8 cellular contexts compared by ENCODE assay signal in genomic region chr6:33634203-33634727, GRCh38. TPM values are rescaled to one million over a fixed set of nuclear protein-coding genes. Genes with fewer than 3 reads are reported as not detected.
DNase-seq lines count a peak whose midpoint lies in the region; ATAC-seq and TF ChIP-seq lines count a peak whose summit lies in the region.

No MANE protein-coding gene starts in this region.

- H3K4me3 ChIP-seq in DND-41 (ENCODE audit: low read depth in 1 of 2, low read length in 2 of 2): peak overlapping the region; percentile 15 to 74; a peak in 3 of 4 replicates
- H3K4me3 ChIP-seq in PC-3 (ENCODE audit: low read length): peak overlapping the region; percentile 54; the same call in 1 of the 2 replicates
- H3K4me3 ChIP-seq in esophagus squamous epithelium: peak overlapping the region; percentile 17 to 68 (median 48)
- H3K4me3 ChIP-seq in parathyroid adenoma (ENCODE audit: low read depth, low read length): peak overlapping the region; percentile 52

- no peak for TF ChIP-seq POLR2A in esophagus squamous epithelium (IDR thresholded peaks at IDR 0.05)

- intact Hi-C loops in PC-3 (cut with micrococcal nuclease): loop anchor here (5.0 kb wide), 1 partner anchor 68 kb away; no protein-coding TSS in a partner anchor
- intact Hi-C loops in esophagus squamous epithelium (cut with DNase I): loop anchor here (10.0 kb wide), 1 partner anchor 49 kb away; the partner anchor contains the start of gene BAK1

- no peak for TF ChIP-seq CTCF in DND-41 (IDR thresholded peaks at IDR 0.05; ENCODE audit: borderline replicate concordance, extremely low read depth, low read length, poor library complexity, severe bottlenecking)
- no peak for TF ChIP-seq CTCF in PC-3 (conservative IDR thresholded peaks at IDR 0.05; ENCODE audit: low read depth, low read length)
- no peak for TF ChIP-seq CTCF in esophagus squamous epithelium (IDR thresholded peaks at IDR 0.05)
- TF ChIP-seq CTCF in parathyroid adenoma (IDR thresholded peaks at IDR 0.05): no peak

- POLR2A ChIA-PET in PC-3 (lab: Charles Lee; ENCODE audit: unreplicated experiment): no interaction called here

- H2AFZ ChIP-seq in DND-41 (ENCODE audit: low read depth, low read length) (peak overlapping the region; percentile 66), PC-3 (ENCODE audit: low read length) (peak overlapping the region; percentile 59; the same call in 1 of the 2 replicates), parathyroid adenoma (peak overlapping the region; percentile 86)

- no TSS peak for BruUV-seq in PC-3 (replicated peaks; lab: Mats Ljungman, UMichigan)

- H3K9ac ChIP-seq in DND-41 (ENCODE audit: low read depth, low read length) (peak overlapping the region; percentile 53), PC-3 (ENCODE audit: low read length) (no peak overlapping the region), parathyroid adenoma (no peak overlapping the region)

- no peaks in the 10 kb centered on the region for H3F3A ChIP-seq in PC-3 (ENCODE audit: low read length, unreplicated experiment)

- H4K20me1 ChIP-seq in DND-41 (ENCODE audit: insufficient read depth, low read length) (peaks cover 53% of the 10 kb centered on the region), PC-3 (ENCODE audit: low read length) (peaks cover 17% of the 10 kb centered on the region)

- H3K27ac ChIP-seq in DND-41 (ENCODE audit: low read length): 0 out of 2 replicates have a peak overlapping the region, but pooled peaks have one; percentile 47
- no peak overlapping the region for H3K27ac ChIP-seq in PC-3 (ENCODE audit: low read length)
- H3K27ac ChIP-seq in esophagus squamous epithelium: peak overlapping the region in 3 of 4 donors; percentile 57 to 67 (median 64)
- H3K27ac ChIP-seq in parathyroid adenoma: no peak overlapping the region

- WGBS in esophagus squamous epithelium, 2 donors: 54 to 63% methylated on average over 9 to 11 of the region's 13 CpGs

- H3K4me2 ChIP-seq in DND-41 (ENCODE audit: insufficient read depth, low read length): peak overlapping the region; percentile 100
- peak overlapping the region; percentile 80 for H3K4me2 ChIP-seq in PC-3 (ENCODE audit: low read length)
- peak overlapping the region; percentile 88 for H3K4me2 ChIP-seq in parathyroid adenoma (ENCODE audit: low read length)

- H3K79me2 ChIP-seq in DND-41 (ENCODE audit: insufficient read depth, low read length) (peaks cover 42% of the 10 kb centered on the region), PC-3 (ENCODE audit: low read length) (peaks cover 66% of the 10 kb centered on the region), parathyroid adenoma (no peaks in the 10 kb centered on the region)

- H3K9me2 ChIP-seq in PC-3 (replicated peaks; ENCODE audit: low read length): no peaks in the 10 kb centered on the region

- no peak; the same call in 2 of the 3 replicates for ATAC-seq in DND-41 (ENCODE audit: insufficient read depth, low read depth)
- no peak for ATAC-seq in PC-3
- ATAC-seq in GM21723 (IDR thresholded peaks at IDR 0.05; ENCODE audit: unreplicated experiment): no peak

- H3K27me3 ChIP-seq in DND-41 (ENCODE audit: insufficient read depth, low read length, poor library complexity): no peaks in the 10 kb centered on the region
- H3K27me3 ChIP-seq in PC-3 (ENCODE audit: low read length): no peaks in the 10 kb centered on the region
- H3K27me3 ChIP-seq in esophagus squamous epithelium: no peaks in the 10 kb centered on the region
- no peaks in the 10 kb centered on the region for H3K27me3 ChIP-seq in parathyroid adenoma (ENCODE audit: control insufficient read depth, insufficient read depth, low read length)

- CTCF ChIA-PET in PC-3 (lab: Charles Lee): no interaction called here

- H3K9me3 ChIP-seq in DND-41 (ENCODE audit: insufficient read depth, low read length, severe bottlenecking): no peaks in the 10 kb centered on the region
- H3K9me3 ChIP-seq in PC-3 (ENCODE audit: low read length): no peaks in the 10 kb centered on the region
- H3K9me3 ChIP-seq in esophagus squamous epithelium: no peaks in the 10 kb centered on the region
- H3K9me3 ChIP-seq in parathyroid adenoma (ENCODE audit: control insufficient read depth, low read length): no peaks in the 10 kb centered on the region

- DNase-seq in DND-41: no peak
- DNase-seq in PC-3: no peak
- DNase-seq in esophagus squamous epithelium (lab: John Stamatoyannopoulos, UW): no peak
- no peak for DNase-seq in OCI-M2 (lab: John Stamatoyannopoulos, UW; ENCODE audit: unreplicated experiment)
- no peak for DNase-seq in globus pallidus (ENCODE audit: low spot score)
- DNase-seq in nucleus accumbens (lab: John Stamatoyannopoulos, UW): no peak

- H3K4me1 ChIP-seq in DND-41 (ENCODE audit: insufficient read depth, low read length) (peaks cover 24% of the 10 kb centered on the region), PC-3 (ENCODE audit: insufficient read depth, low read length) (peaks cover 7% of the 10 kb centered on the region), esophagus squamous epithelium (peaks cover 30 to 58% (median 32%) of the 10 kb centered on the region in 3 donors), parathyroid adenoma (peaks cover 2% of the 10 kb centered on the region)

- H3K36me3 ChIP-seq in DND-41 (ENCODE audit: insufficient read depth, low read length): peaks cover 6% of the 10 kb centered on the region; the same call in 1 of the 2 replicates
- H3K36me3 ChIP-seq in PC-3 (ENCODE audit: low read depth, low read length): peaks cover 4% of the 10 kb centered on the region
- no peaks in the 10 kb centered on the region for H3K36me3 ChIP-seq in esophagus squamous epithelium
- H3K36me3 ChIP-seq in parathyroid adenoma (ENCODE audit: control insufficient read depth, insufficient read depth, low read length): no peaks in the 10 kb centered on the region

RNA-seq across cellular contexts. Expression of gene ITPR3, which starts 13.1 kb away (rescaled TPM):
- total RNA-seq in PC-3 (2014; rRNA removed) (41.8 and 50.6 TPM in 2 replicates), esophagus squamous epithelium (10 to 100 TPM; 21.8 to 39.2 (median 35.3) TPM)

RNA-seq across cellular contexts. Expression of gene BAK1, which starts 54.2 kb away (rescaled TPM):
- total RNA-seq in PC-3 (2014; rRNA removed) (15.1 and 23.7 TPM in 2 replicates), esophagus squamous epithelium (10 to 100 TPM; 14.3 to 26.2 (median 20.0) TPM)

Comparison
In these comparisons a context has a peak if more than half of its experiments do, and no peak if none do; other contexts are left out.
1. H3K27ac ChIP-seq: peak in DND-41 (single experiment) and esophagus squamous epithelium (3 of 4); none in PC-3 (single experiment) and parathyroid adenoma (single experiment).
2. Peak in every context shown above with its lines, with median percentiles within 50 percentile points of each other: H2AFZ ChIP-seq, H3K4me2 ChIP-seq and H3K4me3 ChIP-seq.